In genomic region chr17:38871247-38871991, GRCh38 we compare ENCODE assay signal across 8 cellular contexts. TPM values are rescaled to one million over a fixed set of nuclear protein-coding genes. Genes with fewer than 3 reads are reported as not detected.
DNase-seq lines count a peak whose midpoint lies in the region; ATAC-seq and TF ChIP-seq lines count a peak whose summit lies in the region.

No MANE protein-coding gene starts in this region.

- H3K36me3 Mint-ChIP-seq in activated naive CD4-positive, alpha-beta T cell treated with anti-CD3 and anti-CD28 coated beads, Interleukin-2, amount 50 U/mL, for 72 hours, result peaks cover 5 to 19% of the 10 kb centered on the region in 2 donors

- peak; percentile 34 to 55 for ATAC-seq in activated naive CD4-positive, alpha-beta T cell treated with anti-CD3 and anti-CD28 coated beads, Interleukin-2, amount 50 U/mL, for 72 hours
- ATAC-seq in GM21786 (IDR thresholded peaks at IDR 0.05; ENCODE audit: unreplicated experiment), result no peak

- H3K27ac ChIP-seq in left ventricle myocardium inferior (replicated peaks), result peak overlapping the region; percentile 97

- no peaks in the 10 kb centered on the region for H3K9me3 ChIP-seq in left ventricle myocardium inferior (replicated peaks)

- peak; percentile 38 to 56 for DNase-seq in activated CD8-positive, alpha-beta memory T cell treated with anti-CD3 and anti-CD28 coated beads for 1 hour (ENCODE audit: extremely low read depth in 1 of 2, low read depth in 1 of 2)
- DNase-seq in activated CD8-positive, alpha-beta memory T cell treated with anti-CD3 and anti-CD28 coated beads, Interleukin-2, amount 50 U/mL, for 48 hours, result no peak
- DNase-seq in activated naive CD4-positive, alpha-beta T cell treated with anti-CD3 and anti-CD28 coated beads, Interleukin-2, amount 50 U/mL, for 72 hours (ENCODE audit: low spot score in 2 of 2), result peak; percentile 72 to 79
- DNase-seq in left ventricle myocardium inferior, result peak; percentile 50
- no peak for DNase-seq in retinal pigment epithelial cell (ENCODE audit: low read depth)
- no peak for DNase-seq in NCI-H2081 treated with DMSO at 0.1 percent for 48 hours (lab: John Stamatoyannopoulos, UW)

- H3K36me3 ChIP-seq in left ventricle myocardium inferior, result no peaks in the 10 kb centered on the region

- intact Hi-C loops in left ventricle myocardium inferior (cut with micrococcal nuclease), result no loop called here

- H3K4me1 ChIP-seq in left ventricle myocardium inferior, result peaks cover 80% of the 10 kb centered on the region

- H3K9me3 Mint-ChIP-seq in activated naive CD4-positive, alpha-beta T cell treated with anti-CD3 and anti-CD28 coated beads, Interleukin-2, amount 50 U/mL, for 72 hours, result no peaks in the 10 kb centered on the region

- no peaks in the 10 kb centered on the region for H3K27me3 ChIP-seq in left ventricle myocardium inferior (ENCODE audit: low read depth)

- H3K4me3 ChIP-seq in left ventricle myocardium inferior (peak overlapping the region; percentile 99), retinal pigment epithelial cell (ENCODE audit: low read length) (peak overlapping the region; percentile 98)

- no peak for TF ChIP-seq CTCF in left ventricle myocardium inferior (IDR thresholded peaks at IDR 0.05; ENCODE audit: borderline replicate concordance)
- TF ChIP-seq CTCF in retinal pigment epithelial cell (conservative IDR thresholded peaks at IDR 0.05; ENCODE audit: low read depth, low read length), result peak; percentile 14

- peak overlapping the region; percentile 81 to 98 for H3K27ac Mint-ChIP-seq in activated naive CD4-positive, alpha-beta T cell treated with anti-CD3 and anti-CD28 coated beads, Interleukin-2, amount 50 U/mL, for 72 hours

- TF ChIP-seq POLR2A in Raji (IDR thresholded peaks at IDR 0.05; ENCODE audit: insufficient read depth, low read depth, low read length), result peak; percentile 27; the same call in 1 of the 2 replicates

RNA-seq across cellular contexts. Expression of gene LASP1, which starts 1.6 kb away (rescaled TPM):
- total RNA-seq in activated naive CD4-positive, alpha-beta T cell treated with anti-CD3 and anti-CD28 coated beads, Interleukin-2, amount 50 U/mL, for 72 hours, result 100 to 1,000 TPM; 141 to 185 TPM
- total RNA-seq in left ventricle myocardium inferior, result 29.4 TPM

RNA-seq across cellular contexts. Expression of gene RPL23, which starts 17.9 kb away (rescaled TPM):
- total RNA-seq in activated naive CD4-positive, alpha-beta T cell treated with anti-CD3 and anti-CD28 coated beads, Interleukin-2, amount 50 U/mL, for 72 hours, result 1,000 to 10,000 TPM; 1,602 to 2,658 TPM
- total RNA-seq in left ventricle myocardium inferior, result 760 TPM

RNA-seq across cellular contexts. Expression of gene CWC25, which starts 46.3 kb away (rescaled TPM):
- total RNA-seq in activated naive CD4-positive, alpha-beta T cell treated with anti-CD3 and anti-CD28 coated beads, Interleukin-2, amount 50 U/mL, for 72 hours, result 10 to 100 TPM; 19.2 to 41.9 TPM
- total RNA-seq in left ventricle myocardium inferior, result 8.7 TPM

Comparison
In these comparisons a context has a peak if more than half of its experiments do, and no peak if none do; other contexts are left out.
1. DNase-seq: peak in activated CD8-positive, alpha-beta memory T cell treated with anti-CD3 and anti-CD28 coated beads for 1 hour (2 of 2), activated naive CD4-positive, alpha-beta T cell treated with anti-CD3 and anti-CD28 coated beads, Interleukin-2, amount 50 U/mL, for 72 hours (2 of 2) and left ventricle myocardium inferior (single experiment); none in activated CD8-positive, alpha-beta memory T cell treated with anti-CD3 and anti-CD28 coated beads, Interleukin-2, amount 50 U/mL, for 48 hours (single experiment), retinal pigment epithelial cell (single experiment) and NCI-H2081 treated with DMSO at 0.1 percent for 48 hours (single experiment).